In the genomic region with DNA sequence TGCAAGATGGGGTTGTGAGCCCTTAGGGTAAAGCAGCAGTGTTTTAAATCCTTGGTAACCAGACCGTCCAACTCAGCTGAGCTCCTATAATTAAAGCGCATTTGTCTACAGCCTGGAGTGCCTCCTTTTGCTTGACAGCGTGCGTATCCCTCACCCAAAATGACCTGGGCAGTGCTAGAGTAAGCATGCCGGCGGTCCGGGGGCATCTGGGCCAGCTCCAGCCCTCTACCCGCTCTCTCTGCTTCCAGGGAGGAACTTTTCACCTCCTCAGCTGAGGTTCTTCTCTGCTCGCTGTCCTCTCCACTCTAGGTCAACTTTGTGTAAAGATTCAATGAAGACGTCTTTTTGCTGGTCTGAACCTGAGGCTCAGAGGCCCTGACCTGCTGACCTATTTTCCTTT, we compare ENCODE assay signal across 27 cellular contexts.
"Had no signal": no experiment of that assay in that cellular context is flagged by ENCODE, and none has a peak within 500 bp of the region (broad histone marks: within the 10 kb centered on the region; RNA-seq: fewer than 3 reads in every experiment).

No MANE protein-coding gene starts in this region.

- H3K9me3 ChIP-seq: stomach, suprapubic skin, testis, thoracic aorta, thyroid gland, tibial artery, tibial nerve, transverse colon, upper lobe of left lung, upper lobe of right lung, uterus, vagina had no signal

- H3K4me3 ChIP-seq: stomach, suprapubic skin, testis, thoracic aorta, thyroid gland, tibial artery, tibial nerve, transverse colon, upper lobe of left lung, upper lobe of right lung, uterus, vagina had no signal

- H3K4me1 Mint-ChIP-seq: stimulated activated effector memory CD8-positive, alpha-beta T cell treated with anti-CD3 and anti-CD28 coated beads, Interleukin-12 subunit alpha, Interleukin-12 subunit beta, amount 100 ng/mL, for 72 hours; stimulated activated memory B cell treated with anti-CD40 and anti-IgM and Interleukin-4, amounts not matched to agents 10 μg/mL and 1 μg/mL and 100 μg/mL, for 72 hours; stimulated activated naive CD8-positive, alpha-beta T cell treated with anti-CD3 and anti-CD28 coated beads, Interleukin-15, amount 100 ng/mL, for 72 hours had no signal

- H3K36me3 ChIP-seq: stomach, suprapubic skin, thoracic aorta, thyroid gland, tibial artery, tibial nerve, transverse colon, upper lobe of left lung, upper lobe of right lung, uterus, vagina had no signal

- DNase-seq: stimulated activated CD4-positive, alpha-beta T cell treated with anti-CD3 and anti-CD28 coated beads, Interleukin-2, amount 100 ng/mL, for 48 hours; stimulated activated CD4-positive, alpha-beta T cell treated with anti-CD3 and anti-CD28 coated beads, Interleukin-4, amount 100 ng/mL, for 1 hour; stimulated activated CD4-positive, alpha-beta T cell treated with anti-CD3 and anti-CD28 coated beads, Interleukin-4, amount 100 ng/mL, for 24 hours; stimulated activated CD4-positive, alpha-beta T cell treated with anti-CD3 and anti-CD28 coated beads, Interleukin-4, amount 100 ng/mL, for 4 hours; stimulated activated CD8-positive, alpha-beta memory T cell treated with anti-CD3 and anti-CD28 coated beads, Interleukin-4, amount 100 ng/mL, for 48 hours; stimulated activated naive CD4-positive, alpha-beta T cell; stimulated activated naive CD4-positive, alpha-beta T cell treated with Interleukin-2 at 50 U/mL for 16 hours; stimulated activated naive CD8-positive, alpha-beta T cell treated with anti-CD3 and anti-CD28 coated beads, Interleukin-15, amount 100 ng/mL, for 72 hours; stimulated activated naive CD8-positive, alpha-beta T cell treated with anti-CD3 and anti-CD28 coated beads, Interleukin-15, Interleukin-2, amounts not matched to agents 100 U/mL and 50 U/mL, for 24 hours; stomach; substantia nigra; testis; thyroid gland; tibial artery; transverse colon; trophoblast cell; upper lobe of right lung; uterus had no signal

- H3K4me1 ChIP-seq: stomach, suprapubic skin, testis, thyroid gland, tibial artery, tibial nerve, transverse colon, upper lobe of left lung, upper lobe of right lung, uterus, vagina had no signal

- H3K9me3 Mint-ChIP-seq: stimulated activated naive CD8-positive, alpha-beta T cell treated with anti-CD3 and anti-CD28 coated beads, Interleukin-15, amount 100 ng/mL, for 72 hours; stimulated activated naive CD8-positive, alpha-beta T cell treated with anti-CD3 and anti-CD28 coated beads, Interleukin-15, Interleukin-2, amounts not matched to agents 100 ng/mL and 50 ng/mL, for 24 hours; type B pancreatic cell had no signal

- H3K27ac Mint-ChIP-seq: stimulated activated effector memory CD8-positive, alpha-beta T cell treated with anti-CD3 and anti-CD28 coated beads, Interleukin-12 subunit alpha, Interleukin-12 subunit beta, amount 100 ng/mL, for 72 hours; stimulated activated memory B cell treated with anti-CD40 and anti-IgM and Interleukin-4, amounts not matched to agents 10 μg/mL and 1 μg/mL and 100 μg/mL, for 72 hours; stimulated activated naive CD8-positive, alpha-beta T cell treated with anti-CD3 and anti-CD28 coated beads, Interleukin-15, amount 100 ng/mL, for 72 hours; stimulated activated naive CD8-positive, alpha-beta T cell treated with anti-CD3 and anti-CD28 coated beads, Interleukin-15, Interleukin-2, amounts not matched to agents 100 ng/mL and 50 ng/mL, for 24 hours; type B pancreatic cell had no signal

- H3K27me3 ChIP-seq: suprapubic skin, testis, thyroid gland, tibial nerve, transverse colon, upper lobe of left lung, upper lobe of right lung, uterus, vagina had no signal

- H3K27ac ChIP-seq: stomach, suprapubic skin, testis, thoracic aorta, thyroid gland, tibial artery, tibial nerve, transverse colon, upper lobe of left lung, upper lobe of right lung, uterus, vagina had no signal

- ATAC-seq: stimulated activated effector memory CD8-positive, alpha-beta T cell treated with anti-CD3 and anti-CD28 coated beads, Interleukin-12 subunit alpha, Interleukin-12 subunit beta, amount 100 ng/mL, for 72 hours; stimulated activated memory B cell treated with anti-CD40 and anti-IgM and Interleukin-4, amounts not matched to agents 10 μg/mL and 1 μg/mL and 100 μg/mL, for 72 hours; stimulated activated naive CD8-positive, alpha-beta T cell treated with anti-CD3 and anti-CD28 coated beads, Interleukin-15, amount 100 ng/mL, for 72 hours; stimulated activated naive CD8-positive, alpha-beta T cell treated with anti-CD3 and anti-CD28 coated beads, Interleukin-15, Interleukin-2, amounts not matched to agents 100 U/mL and 50 U/mL, for 24 hours; upper lobe of right lung had no signal

- H3K36me3 Mint-ChIP-seq: stimulated activated effector memory CD8-positive, alpha-beta T cell treated with anti-CD3 and anti-CD28 coated beads, Interleukin-12 subunit alpha, Interleukin-12 subunit beta, amount 100 ng/mL, for 72 hours; stimulated activated memory B cell treated with anti-CD40 and anti-IgM and Interleukin-4, amounts not matched to agents 10 μg/mL and 1 μg/mL and 100 μg/mL, for 72 hours; type B pancreatic cell had no signal

- H3K27me3 Mint-ChIP-seq: stimulated activated naive CD8-positive, alpha-beta T cell treated with anti-CD3 and anti-CD28 coated beads, Interleukin-15, amount 100 ng/mL, for 72 hours had no signal

- H3K4me3 Mint-ChIP-seq: stimulated activated effector memory CD8-positive, alpha-beta T cell treated with anti-CD3 and anti-CD28 coated beads, Interleukin-12 subunit alpha, Interleukin-12 subunit beta, amount 100 ng/mL, for 72 hours; stimulated activated memory B cell treated with anti-CD40 and anti-IgM and Interleukin-4, amounts not matched to agents 10 μg/mL and 1 μg/mL and 100 μg/mL, for 72 hours; stimulated activated naive CD8-positive, alpha-beta T cell treated with anti-CD3 and anti-CD28 coated beads, Interleukin-15, amount 100 ng/mL, for 72 hours; stimulated activated naive CD8-positive, alpha-beta T cell treated with anti-CD3 and anti-CD28 coated beads, Interleukin-15, Interleukin-2, amounts not matched to agents 100 ng/mL and 50 ng/mL, for 24 hours; type B pancreatic cell had no signal
